8 cellular contexts compared by ENCODE assay signal in the genomic region with DNA sequence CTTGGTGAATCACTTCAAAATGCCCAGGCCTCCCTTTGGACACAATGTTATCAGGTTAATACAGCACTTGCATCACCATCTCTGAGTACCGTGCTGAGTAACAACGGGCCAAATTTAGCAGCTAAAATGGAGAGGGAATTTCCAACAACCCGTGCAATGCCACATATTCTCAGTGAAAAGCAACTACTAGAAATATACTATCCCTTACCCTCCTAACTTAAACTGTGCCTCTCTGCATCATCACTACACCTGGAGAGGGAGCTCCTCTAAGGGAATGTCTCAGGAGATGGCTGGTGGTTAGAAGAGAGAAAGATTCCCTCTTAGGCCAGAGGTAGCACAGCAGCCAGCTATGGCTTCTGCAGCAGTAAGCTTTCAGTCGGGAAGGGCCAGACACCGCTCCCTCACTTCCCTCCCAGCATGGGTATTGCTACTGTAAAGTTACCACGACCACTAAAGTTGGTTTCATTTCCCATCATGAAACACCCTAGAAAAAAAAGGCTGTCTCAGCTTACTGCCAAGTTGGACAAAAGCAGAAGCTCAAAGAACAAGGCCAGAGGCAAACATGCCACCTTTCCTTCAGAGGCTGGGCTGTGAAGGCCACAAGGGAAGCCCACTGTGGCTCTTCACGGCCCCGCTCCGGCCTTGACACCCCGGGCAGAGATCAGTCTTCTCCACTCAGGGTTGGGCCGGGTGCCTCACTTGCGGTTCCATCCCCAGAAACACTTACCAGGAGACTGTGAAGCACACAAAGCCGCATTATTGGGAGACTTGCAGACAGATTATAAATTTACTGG. TPM values are rescaled to one million over a fixed set of nuclear protein-coding genes. Genes with fewer than 3 reads are reported as not detected.
DNase-seq lines count a peak whose midpoint lies in the region; ATAC-seq and TF ChIP-seq lines count a peak whose summit lies in the region.

No MANE protein-coding gene starts in this region.

- H3K36me3 ChIP-seq in left ventricle myocardium inferior: no peaks in the 10 kb centered on the region

- H3K27me3 ChIP-seq in left ventricle myocardium inferior (ENCODE audit: low read depth): no peaks in the 10 kb centered on the region

- peak; percentile 83 to 97 for DNase-seq in NOMO-1 (lab: John Stamatoyannopoulos, UW; ENCODE audit: unreplicated experiment in 2 of 2)
- DNase-seq in activated naive CD4-positive, alpha-beta T cell treated with anti-CD3 and anti-CD28 coated beads, Interleukin-2, amount 50 U/mL, for 72 hours (ENCODE audit: low spot score in 2 of 2): peak in 1 of 2 donors; percentile 19
- peak; percentile 31 for DNase-seq in left ventricle myocardium inferior
- DNase-seq in renal cortical epithelial cell (ENCODE audit: low read depth): peak; percentile 81
- DNase-seq in 8988T: no peak
- no peak for DNase-seq in NCI-H524 treated with DMSO at 0.1 percent for 48 hours (lab: John Stamatoyannopoulos, UW)

- H3K4me3 ChIP-seq in left ventricle myocardium inferior: peak overlapping the region; percentile 76

- H3K27ac Mint-ChIP-seq in activated naive CD4-positive, alpha-beta T cell treated with anti-CD3 and anti-CD28 coated beads, Interleukin-2, amount 50 U/mL, for 72 hours: peak overlapping the region; percentile 84 to 93

- peaks cover 61% of the 10 kb centered on the region for H3K4me1 ChIP-seq in left ventricle myocardium inferior

- no peak for TF ChIP-seq CTCF in left ventricle myocardium inferior (IDR thresholded peaks at IDR 0.05; ENCODE audit: borderline replicate concordance)

- no peaks in the 10 kb centered on the region for H3K9me3 ChIP-seq in left ventricle myocardium inferior (replicated peaks)

- ATAC-seq in GM18502 (IDR thresholded peaks at IDR 0.05; ENCODE audit: poor library complexity, unreplicated experiment) (peak; percentile 49), HG02571 (IDR thresholded peaks at IDR 0.05; ENCODE audit: unreplicated experiment) (peak; percentile 33)
- peak; percentile 17 to 19 for ATAC-seq in activated naive CD4-positive, alpha-beta T cell treated with anti-CD3 and anti-CD28 coated beads, Interleukin-2, amount 50 U/mL, for 72 hours

- H3K27ac ChIP-seq in left ventricle myocardium inferior (replicated peaks): peak overlapping the region; percentile 82

- intact Hi-C loops in left ventricle myocardium inferior (cut with micrococcal nuclease): no loop called here

- no peaks in the 10 kb centered on the region for H3K9me3 Mint-ChIP-seq in activated naive CD4-positive, alpha-beta T cell treated with anti-CD3 and anti-CD28 coated beads, Interleukin-2, amount 50 U/mL, for 72 hours

- peaks cover 40 to 44% of the 10 kb centered on the region in 2 donors for H3K36me3 Mint-ChIP-seq in activated naive CD4-positive, alpha-beta T cell treated with anti-CD3 and anti-CD28 coated beads, Interleukin-2, amount 50 U/mL, for 72 hours

RNA-seq across cellular contexts. Expression of a gene that starts 3.9 kb away (rescaled TPM):
- total RNA-seq in activated naive CD4-positive, alpha-beta T cell treated with anti-CD3 and anti-CD28 coated beads, Interleukin-2, amount 50 U/mL, for 72 hours: 10 to 100 TPM; 26.5 to 27.9 TPM
- total RNA-seq in left ventricle myocardium inferior (4.5 TPM), renal cortical epithelial cell (6.1 and 18.0 TPM in 2 replicates)

RNA-seq across cellular contexts. Expression of a gene that starts 50.6 kb away (rescaled TPM):
- 10 to 100 TPM; 33.3 to 58.6 TPM for total RNA-seq in activated naive CD4-positive, alpha-beta T cell treated with anti-CD3 and anti-CD28 coated beads, Interleukin-2, amount 50 U/mL, for 72 hours
- total RNA-seq in left ventricle myocardium inferior (15.9 TPM), renal cortical epithelial cell (20.0 and 42.2 TPM in 2 replicates)

RNA-seq across cellular contexts. Expression of a gene that starts 50.7 kb away (rescaled TPM):
- total RNA-seq in activated naive CD4-positive, alpha-beta T cell treated with anti-CD3 and anti-CD28 coated beads, Interleukin-2, amount 50 U/mL, for 72 hours: 10 to 100 TPM; 10.0 to 16.1 TPM
- total RNA-seq in left ventricle myocardium inferior (6.3 TPM), renal cortical epithelial cell (16.0 and 24.4 TPM in 2 replicates)

Comparison
In these comparisons a context has a peak if more than half of its experiments do, and no peak if none do; other contexts are left out.
1. DNase-seq: peak in NOMO-1 (2 of 2), left ventricle myocardium inferior (single experiment) and renal cortical epithelial cell (single experiment); none in 8988T (single experiment) and NCI-H524 treated with DMSO at 0.1 percent for 48 hours (single experiment).
2. Peak in every context shown above with its lines, with median percentiles within 50 percentile points of each other: ATAC-seq.